Comparison of ENCODE assay signal across 8 cellular contexts in genomic region chr22:22576244-22576988, GRCh38. TPM values are rescaled to one million over a fixed set of nuclear protein-coding genes. Genes with fewer than 3 reads are reported as not detected.
A peak's percentile ranks its signal among the peaks of the same experiment; 100 is the strongest.
DNase-seq lines count a peak whose midpoint lies in the region; ATAC-seq and TF ChIP-seq lines count a peak whose summit lies in the region.

No MANE protein-coding gene starts in this region.

- CTCF ChIA-PET in activated CD8-positive, alpha-beta T cell treated with anti-CD3 and anti-CD28 coated beads for 36 hours (lab: Charles Lee): interaction anchor here (0.7 to 2.5 kb wide), 22 partner anchors 9 to 1020 kb away, joined by 3 to 30 read pairs (median 4); partner anchors contain the start of genes PRAME and ZNF280B

- no peaks in the 10 kb centered on the region for H3K36me3 Mint-ChIP-seq in activated CD8-positive, alpha-beta T cell treated with anti-CD3 and anti-CD28 coated beads for 36 hours (ENCODE audit: low read depth)

- intact Hi-C loops in activated CD8-positive, alpha-beta T cell treated with anti-CD3 and anti-CD28 coated beads for 36 hours (cut with micrococcal nuclease): no loop called here

- no peak overlapping the region for H3K4me3 ChIP-seq in fibroblast of pulmonary artery (replicated peaks; ENCODE audit: low read depth, low read length)

- peak; percentile 77 for TF ChIP-seq CTCF in activated CD8-positive, alpha-beta T cell treated with anti-CD3 and anti-CD28 coated beads for 36 hours (IDR thresholded peaks at IDR 0.05)
- peak; percentile 91 for TF ChIP-seq CTCF in fibroblast of pulmonary artery (IDR thresholded peaks at IDR 0.05; ENCODE audit: low read length, missing control alignments)

- POLR2A ChIA-PET in activated CD8-positive, alpha-beta T cell treated with anti-CD3 and anti-CD28 coated beads for 36 hours (lab: Charles Lee): interaction anchor here (1.1 kb wide), 1 partner anchor 26 kb away, joined by 3 read pairs; no protein-coding TSS in a partner anchor

- ATAC-seq in activated CD8-positive, alpha-beta T cell treated with anti-CD3 and anti-CD28 coated beads for 36 hours: peak; percentile 24
- ATAC-seq in HG03159 (IDR thresholded peaks at IDR 0.05; ENCODE audit: unreplicated experiment) (no peak), GM18867 (IDR thresholded peaks at IDR 0.05; ENCODE audit: unreplicated experiment) (no peak)

- DNase-seq in activated CD4-positive, alpha-beta T cell treated with anti-CD3 and anti-CD28 coated beads for 48 hours: peak; percentile 58
- no peak for DNase-seq in activated CD4-positive, alpha-beta T cell treated with anti-CD3 and anti-CD28 coated beads, Interleukin-2, amount 50 U/mL, for 4 hours
- DNase-seq in NCI-H1694 (lab: John Stamatoyannopoulos, UW) (peak; percentile 31), fibroblast of pulmonary artery (ENCODE audit: low read depth) (peak; percentile 52), pons (ENCODE audit: low spot score) (peak; percentile 12)
- DNase-seq in activated CD8-positive, alpha-beta T cell treated with anti-CD3 and anti-CD28 coated beads for 36 hours: peak; percentile 51

- H3K4me3 Mint-ChIP-seq in activated CD8-positive, alpha-beta T cell treated with anti-CD3 and anti-CD28 coated beads for 36 hours: no peak overlapping the region

- no peak overlapping the region for H3K27ac Mint-ChIP-seq in activated CD8-positive, alpha-beta T cell treated with anti-CD3 and anti-CD28 coated beads for 36 hours

- H3K27me3 Mint-ChIP-seq in activated CD8-positive, alpha-beta T cell treated with anti-CD3 and anti-CD28 coated beads for 36 hours: peaks cover 2% of the 10 kb centered on the region

- H3K9me3 Mint-ChIP-seq in activated CD8-positive, alpha-beta T cell treated with anti-CD3 and anti-CD28 coated beads for 36 hours: no peaks in the 10 kb centered on the region

- no peaks in the 10 kb centered on the region for H3K4me1 Mint-ChIP-seq in activated CD8-positive, alpha-beta T cell treated with anti-CD3 and anti-CD28 coated beads for 36 hours (ENCODE audit: low read depth)

RNA-seq across cellular contexts. Expression of gene PRAME, which starts 17.4 kb away (rescaled TPM):
- not detected for total RNA-seq in activated CD8-positive, alpha-beta T cell treated with anti-CD3 and anti-CD28 coated beads for 36 hours

RNA-seq across cellular contexts. Expression of gene ZNF280A, which starts 56.3 kb away (rescaled TPM):
- not detected for total RNA-seq in activated CD8-positive, alpha-beta T cell treated with anti-CD3 and anti-CD28 coated beads for 36 hours

Comparison
In these comparisons a context has a peak if more than half of its experiments do, and no peak if none do; other contexts are left out.
1. DNase-seq: peak in activated CD4-positive, alpha-beta T cell treated with anti-CD3 and anti-CD28 coated beads for 48 hours (single experiment), NCI-H1694 (single experiment), activated CD8-positive, alpha-beta T cell treated with anti-CD3 and anti-CD28 coated beads for 36 hours (single experiment), fibroblast of pulmonary artery (single experiment) and pons (single experiment); none in activated CD4-positive, alpha-beta T cell treated with anti-CD3 and anti-CD28 coated beads, Interleukin-2, amount 50 U/mL, for 4 hours (0 of 2).